In genomic region chr9:136120119-136120393, GRCh38 we compare ENCODE assay signal across 1 cellular context.
TF ChIP-seq lines count a peak whose summit lies in the region.

No MANE protein-coding gene starts in this region.

TF ChIP-seq in K562, 482 proteins besides CTCF, POLR2A, EP300 and RAD21 (continued from another document):
- TF ChIP-seq, protein P1, sequence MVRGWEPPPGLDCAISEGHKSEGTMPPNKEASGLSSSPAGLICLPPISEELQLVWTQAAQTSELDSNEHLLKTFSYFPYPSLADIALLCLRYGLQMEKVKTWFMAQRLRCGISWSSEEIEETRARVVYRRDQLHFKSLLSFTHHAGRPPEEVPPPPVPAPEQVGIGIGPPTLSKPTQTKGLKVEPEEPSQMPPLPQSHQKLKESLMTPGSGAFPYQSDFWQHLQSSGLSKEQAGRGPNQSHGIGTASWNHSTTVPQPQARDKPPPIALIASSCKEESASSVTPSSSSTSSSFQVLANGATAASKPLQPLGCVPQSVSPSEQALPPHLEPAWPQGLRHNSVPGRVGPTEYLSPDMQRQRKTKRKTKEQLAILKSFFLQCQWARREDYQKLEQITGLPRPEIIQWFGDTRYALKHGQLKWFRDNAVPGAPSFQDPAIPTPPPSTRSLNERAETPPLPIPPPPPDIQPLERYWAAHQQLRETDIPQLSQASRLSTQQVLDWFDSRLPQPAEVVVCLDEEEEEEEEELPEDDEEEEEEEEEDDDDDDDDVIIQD (CRISPR knock-in tag; IDR thresholded peaks at IDR 0.05) = no peak
- TF ChIP-seq HCFC1 (IDR thresholded peaks at IDR 0.05; ENCODE audit: low read depth, low read length) (no peak), TEAD4 (IDR thresholded peaks at IDR 0.05; ENCODE audit: low read length) (peak; percentile 59), TEAD4 (CRISPR knock-in tag; IDR thresholded peaks at IDR 0.05; ENCODE audit: borderline replicate concordance) (no peak), ILK (tag; IDR thresholded peaks at IDR 0.05; ENCODE audit: borderline replicate concordance, low read depth) (no peak), ZNF764 (CRISPR knock-in tag; IDR thresholded peaks at IDR 0.05; ENCODE audit: low read depth) (no peak), ZNF644 (tag; IDR thresholded peaks at IDR 0.05; ENCODE audit: low read depth) (no peak), ZEB2 (IDR thresholded peaks at IDR 0.05) (peak; percentile 53; the same call in 1 of the 2 replicates), MNT (conservative IDR thresholded peaks at IDR 0.05) (0 out of 4 replicates have a peak, but pooled peaks have one; percentile 31 to 40), CBFA2T3 (IDR thresholded peaks at IDR 0.05) (peak; percentile 67), ZFP36 (IDR thresholded peaks at IDR 0.05; ENCODE audit: low read depth, low read length, partially characterized antibody) (no peak), EP400 (IDR thresholded peaks at IDR 0.05) (0 out of 2 replicates have a peak, but pooled peaks have one; percentile 7), RAD51 (IDR thresholded peaks at IDR 0.05; ENCODE audit: borderline replicate concordance, low read depth) (no peak), CBFA2T2 (conservative IDR thresholded peaks at IDR 0.05) (peak; percentile 49), POLR2AphosphoS5 (IDR thresholded peaks at IDR 0.05; ENCODE audit: control insufficient read depth, insufficient read depth, low read depth, low read length) (0 out of 2 replicates have a peak, but pooled peaks have one; percentile 21), ATF3 (IDR thresholded peaks at IDR 0.05) (no peak), ATF3 (CRISPR knock-in tag; conservative IDR thresholded peaks at IDR 0.05) (no peak), TAL1 (IDR thresholded peaks at IDR 0.05) (peak; percentile 27; the same call in 1 of the 2 replicates)
- TF ChIP-seq, protein P2, sequence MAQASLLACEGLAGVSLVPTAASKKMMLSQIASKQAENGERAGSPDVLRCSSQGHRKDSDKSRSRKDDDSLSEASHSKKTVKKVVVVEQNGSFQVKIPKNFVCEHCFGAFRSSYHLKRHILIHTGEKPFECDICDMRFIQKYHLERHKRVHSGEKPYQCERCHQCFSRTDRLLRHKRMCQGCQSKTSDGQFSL (CRISPR knock-in tag; IDR thresholded peaks at IDR 0.05) = no peak
- TF ChIP-seq, protein P2 (tag; IDR thresholded peaks at IDR 0.05) = no peak
